Comparison of ENCODE assay signal across 9 cellular contexts in the genomic region with DNA sequence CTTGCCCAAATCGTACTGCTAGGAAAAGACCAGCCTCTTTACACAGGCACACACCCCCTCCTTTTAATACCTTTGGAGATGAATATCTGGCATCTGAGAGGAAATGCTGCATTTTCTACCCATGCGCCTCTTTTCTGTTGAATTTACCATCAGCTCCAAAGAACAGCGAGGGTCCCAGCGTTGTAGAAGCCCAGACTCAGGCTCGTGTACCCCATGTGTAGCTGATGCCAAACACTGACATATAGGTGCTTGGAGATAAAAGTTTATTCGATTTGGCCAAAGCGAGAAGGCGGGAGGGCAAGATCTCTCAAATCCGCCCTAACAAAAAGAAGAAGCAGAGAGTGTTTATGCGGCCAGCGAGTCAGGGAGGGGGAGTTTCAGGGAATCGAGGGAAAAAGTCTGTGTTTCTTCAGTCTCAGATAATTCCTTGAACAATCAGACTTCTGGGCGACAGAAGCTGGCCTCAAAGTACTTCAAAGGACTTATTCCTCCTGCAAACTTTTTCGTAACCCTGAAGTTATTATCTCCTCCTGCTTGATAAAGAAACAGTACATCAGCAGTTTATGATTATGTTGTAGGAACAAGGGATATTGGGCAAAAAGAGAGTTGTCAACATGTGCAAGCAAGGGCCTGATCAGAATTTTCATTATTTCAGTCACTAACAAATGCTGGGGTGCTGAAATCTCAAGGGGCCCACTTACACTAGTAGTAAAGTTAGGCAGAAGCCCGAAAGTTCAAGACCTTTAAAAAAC. TPM values are rescaled to one million over a fixed set of nuclear protein-coding genes. Genes with fewer than 3 reads are reported as not detected.
DNase-seq lines count a peak whose midpoint lies in the region; ATAC-seq and TF ChIP-seq lines count a peak whose summit lies in the region.
"Had no signal": no experiment of that assay in that cellular context is flagged by ENCODE, and none has a peak within 500 bp of the region (broad histone marks: within the 10 kb centered on the region; RNA-seq: fewer than 3 reads in every experiment).

No MANE protein-coding gene starts in this region.

- H3K4me1 Mint-ChIP-seq in CD4-positive, alpha-beta T cell (ENCODE audit: low read depth) = peaks cover 36% of the 10 kb centered on the region

- no peak for TF ChIP-seq CTCF in CD4-positive, alpha-beta T cell (IDR thresholded peaks at IDR 0.05)
- TF ChIP-seq CTCF in body of pancreas (IDR thresholded peaks at IDR 0.05) = no peak

- WGBS in body of pancreas, 2 donors = 8 to 10% methylated on average over 15 of the region's 15 CpGs

- CTCF ChIA-PET in CD4-positive, alpha-beta T cell (lab: Charles Lee) = interaction anchor here (0.8 to 4.7 kb wide), 8 partner anchors 10 to 286 kb away, joined by 3 to 20 read pairs (median 4); a partner anchor contains a TSS

- H3K27me3 ChIP-seq in CD4-positive, alpha-beta T cell (ENCODE audit: control insufficient read depth, insufficient read depth, low read length) = no peaks in the 10 kb centered on the region
- no peaks in the 10 kb centered on the region for H3K27me3 ChIP-seq in body of pancreas
- no peaks in the 10 kb centered on the region for H3K27me3 ChIP-seq in mucosa of rectum (ENCODE audit: control insufficient read depth in 2 of 2, insufficient read depth in 2 of 2, low read length in 2 of 2)

- no peaks in the 10 kb centered on the region for H3K36me3 Mint-ChIP-seq in CD4-positive, alpha-beta T cell (ENCODE audit: low read depth)

- H3K27ac Mint-ChIP-seq in CD4-positive, alpha-beta T cell = peak overlapping the region; percentile 81

- intact Hi-C loops in CD4-positive, alpha-beta T cell (cut with DNase I, micrococcal nuclease) = loop anchor here (5.0 to 10.0 kb wide), 3 partner anchors 81 to 639 kb away; a partner anchor contains a TSS
- intact Hi-C loops in body of pancreas (cut with DNase I) = no loop called here

- in situ Hi-C loops in ACHN (cut with HindIII; ENCODE audit: low pct_ligation_motif_present, low pct_unique_long_range_greater_than_20kb, low sequenced_read_pairs) = no loop called here

- H3K9me3 Mint-ChIP-seq in CD4-positive, alpha-beta T cell = no peaks in the 10 kb centered on the region

- H3K4me3 ChIP-seq in Jurkat, Clone E6-1 (ENCODE audit: low read length) = peak overlapping the region; percentile 57
- H3K4me3 ChIP-seq in body of pancreas = no peak overlapping the region
- peak overlapping the region; percentile 75 to 86 for H3K4me3 ChIP-seq in mucosa of rectum (ENCODE audit: low read length in 2 of 2)

- H3K9me3 ChIP-seq in CD4-positive, alpha-beta T cell (ENCODE audit: control insufficient read depth, low read length) = no peaks in the 10 kb centered on the region
- H3K9me3 ChIP-seq in body of pancreas (no peaks in the 10 kb centered on the region), mucosa of rectum (ENCODE audit: control insufficient read depth in 2 of 2, low read length in 2 of 2) (no peaks in the 10 kb centered on the region)

- POLR2A ChIA-PET in CD4-positive, alpha-beta T cell (lab: Charles Lee) = interaction anchor here (0.6 to 2.3 kb wide), 30 partner anchors 10 to 679 kb away, joined by 3 to 32 read pairs (median 4); a partner anchor contains a TSS

- no peak for DNase-seq in CD4-positive, alpha-beta T cell
- DNase-seq in Jurkat, Clone E6-1 (ENCODE audit: low read depth, low spot score) = no peak
- peak in 1 of 4 donors; percentile 27 for DNase-seq in body of pancreas
- DNase-seq in germinal center (ENCODE audit: low spot score) = no peak
- no peak for DNase-seq in ACHN

- peaks cover 37% of the 10 kb centered on the region for H3K4me1 ChIP-seq in body of pancreas
- peaks cover 11 to 17% of the 10 kb centered on the region in 2 donors for H3K4me1 ChIP-seq in mucosa of rectum (ENCODE audit: control insufficient read depth in 2 of 2, insufficient read depth in 2 of 2, low read length in 2 of 2)

- H3K4me3 Mint-ChIP-seq in CD4-positive, alpha-beta T cell = peak overlapping the region; percentile 96

- no peak for TF ChIP-seq POLR2A in body of pancreas (IDR thresholded peaks at IDR 0.05)

- H3K27ac ChIP-seq in CD4-positive, alpha-beta T cell (ENCODE audit: low read depth, low read length) = no peak overlapping the region
- peak overlapping the region in 3 of 4 donors; percentile 86 to 95 (median 90) for H3K27ac ChIP-seq in body of pancreas
- peak overlapping the region; percentile 49 to 69 for H3K27ac ChIP-seq in mucosa of rectum (ENCODE audit: low read depth in 2 of 2, low read length in 2 of 2)

- no peaks in the 10 kb centered on the region for H3K27me3 Mint-ChIP-seq in CD4-positive, alpha-beta T cell

- ATAC-seq in CD4-positive, alpha-beta T cell (ENCODE audit: poor library complexity) = peak; percentile 35
- ATAC-seq in GM21381 (IDR thresholded peaks at IDR 0.05; ENCODE audit: unreplicated experiment) (peak; percentile 17), body of pancreas (no peak), HG03460 (IDR thresholded peaks at IDR 0.05; ENCODE audit: unreplicated experiment) (no peak)

- H3K36me3 ChIP-seq in body of pancreas (replicated peaks in 1 of 2; ENCODE audit: insufficient read depth in 1 of 2, low read depth in 2 of 2) (no peaks in the 10 kb centered on the region), mucosa of rectum (ENCODE audit: control insufficient read depth in 2 of 2, insufficient read depth in 2 of 2, low read length in 2 of 2) (no peaks in the 10 kb centered on the region)

- peak overlapping the region; percentile 61 to 91 for H3K9ac ChIP-seq in mucosa of rectum (ENCODE audit: low read depth in 1 of 2, low read length in 2 of 2)

RNA-seq across cellular contexts. Expression of a gene that starts 0.6 kb away (rescaled TPM):
- total RNA-seq in CD4-positive, alpha-beta T cell = 10 to 100 TPM; 10.7 to 11.2 TPM
- polyA plus RNA-seq in Jurkat, Clone E6-1 (2012; ENCODE audit: insufficient read depth, insufficient read length) = 29.7 TPM
- 100 to 1,000 TPM in 1 of 2 donors, 10 to 100 TPM in 1; 81.1 to 100 TPM for total RNA-seq in body of pancreas

RNA-seq across cellular contexts. Expression of a gene that starts 35.9 kb away (rescaled TPM):
- total RNA-seq in CD4-positive, alpha-beta T cell = 100 to 1,000 TPM; 355 to 378 TPM
- 109 TPM for polyA plus RNA-seq in Jurkat, Clone E6-1 (2012; ENCODE audit: insufficient read depth, insufficient read length)
- total RNA-seq in body of pancreas = 1 to 10 TPM; 2.3 to 3.3 TPM
- total RNA-seq: RPMI7951 had no signal

Comparison
In these comparisons a context has a peak if more than half of its experiments do, and no peak if none do; other contexts are left out.
1. ATAC-seq: peak in CD4-positive, alpha-beta T cell (single experiment) and GM21381 (single experiment); none in body of pancreas (single experiment) and HG03460 (single experiment).
2. H3K4me3 ChIP-seq: peak in Jurkat, Clone E6-1 (single experiment) and mucosa of rectum (2 of 2); none in body of pancreas (0 of 2).
3. RNA of a gene that starts 0.6 kb away (total RNA-seq): 81.1 to 100 TPM in body of pancreas; 10.7 to 11.2 TPM in CD4-positive, alpha-beta T cell; every median in the first group is over 4 times any median in the second.
4. RNA of a gene that starts 35.9 kb away (total RNA-seq): 355 to 378 TPM in CD4-positive, alpha-beta T cell; 2.3 to 3.3 TPM in body of pancreas; every median in the first group is over 10 times any median in the second.